ENCODE assay signal across 1 cellular context in genomic region chr17:30093463-30094147, GRCh38.
TF ChIP-seq lines count a peak whose summit lies in the region.

No MANE protein-coding gene starts in this region.

TF ChIP-seq in HepG2, 621 proteins besides CTCF, POLR2A, EP300 and RAD21 (continued from another document):
- TF ChIP-seq XRCC5 (optimal IDR thresholded peaks at IDR 0.05; ENCODE audit: low read length) (peak; percentile 35), DNMT3B (CRISPR knock-in tag; conservative IDR thresholded peaks at IDR 0.05) (no peak), SOX5 (CRISPR knock-in tag; IDR thresholded peaks at IDR 0.05; ENCODE audit: borderline replicate concordance) (no peak), SMYD3 (CRISPR knock-in tag; IDR thresholded peaks at IDR 0.05) (no peak), SMC3 (IDR thresholded peaks at IDR 0.05; ENCODE audit: low read length) (peak; percentile 73)
TF ChIP-seq in HepG2: peak in this region for 7.
